Comparison of ENCODE assay signal across 8 cellular contexts in the genomic region with DNA sequence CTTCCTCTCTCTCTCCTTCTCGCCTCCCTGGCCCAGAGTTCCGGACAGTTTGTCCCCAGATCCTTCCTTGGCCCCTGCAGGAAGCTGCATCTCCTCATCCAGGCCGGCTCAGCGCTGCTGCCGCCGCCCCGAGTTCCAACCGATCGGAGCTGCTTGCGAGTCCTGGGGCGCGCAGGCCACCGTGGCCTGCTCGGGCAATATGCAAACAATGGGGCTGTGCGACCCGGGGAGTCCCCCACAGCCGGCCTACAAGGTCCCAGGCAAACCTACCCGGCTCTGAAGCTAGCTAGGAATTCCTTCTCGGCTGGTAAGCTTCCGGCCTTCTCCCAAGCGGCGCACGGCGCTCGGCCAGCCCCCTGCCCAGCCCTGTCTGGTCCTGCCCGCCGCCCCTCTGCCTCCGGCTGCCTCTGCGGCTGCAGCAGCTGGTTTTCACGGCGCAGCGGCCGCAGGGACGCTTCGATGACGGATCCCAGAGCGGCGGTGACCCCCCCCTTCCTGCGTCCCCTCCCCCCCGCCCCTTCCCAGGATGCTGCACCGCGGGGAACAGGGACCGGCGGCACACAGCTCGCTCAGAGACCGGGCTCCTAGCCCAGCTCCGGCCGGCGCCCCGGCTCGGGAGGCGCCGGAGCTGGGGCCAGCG. TPM values are rescaled to one million over a fixed set of nuclear protein-coding genes. Genes with fewer than 3 reads are reported as not detected.
A peak's percentile ranks its signal among the peaks of the same experiment; 100 is the strongest.
DNase-seq lines count a peak whose midpoint lies in the region; ATAC-seq, FAIRE-seq and TF ChIP-seq lines count a peak whose summit lies in the region.

No MANE protein-coding gene starts in this region.

- FAIRE-seq in astrocyte (lab: Jason Lieb, UNC), result no peak

- peak overlapping the region; percentile 73 for H3K4me3 ChIP-seq in AG10803 (ENCODE audit: low read length)
- peak overlapping the region; percentile 73 for H3K4me3 ChIP-seq in astrocyte (ENCODE audit: insufficient read depth, low read depth, low read length)
- peak overlapping the region; percentile 41 for H3K4me3 ChIP-seq in iPS-11a (ENCODE audit: low read depth, low read length)
- H3K4me3 ChIP-seq in skeletal muscle tissue (ENCODE audit: low read length in 3 of 3), result peak overlapping the region; percentile 59 to 88 (median 81)

- ATAC-seq in GM19395 (IDR thresholded peaks at IDR 0.05; ENCODE audit: unreplicated experiment), result peak; percentile 28

- peaks cover 27% of the 10 kb centered on the region for H3K4me1 Mint-ChIP-seq in astrocyte (ENCODE audit: low read depth, unreplicated experiment)

- TF ChIP-seq CTCF in AG10803 (conservative IDR thresholded peaks at IDR 0.05; ENCODE audit: low read length) (no peak), astrocyte (IDR thresholded peaks at IDR 0.05; ENCODE audit: insufficient read depth, low read depth, low read length) (no peak)

- peak overlapping the region; percentile 90 for H3K4me3 Mint-ChIP-seq in astrocyte (ENCODE audit: unreplicated experiment)

- peaks cover 18% of the 10 kb centered on the region for H3K79me2 ChIP-seq in astrocyte (ENCODE audit: insufficient read depth, low read length)

- peak overlapping the region; percentile 60 for H2AFZ ChIP-seq in astrocyte (ENCODE audit: low read depth, low read length)

- H3K36me3 ChIP-seq in astrocyte (ENCODE audit: insufficient read depth, low read length), result peaks cover 5% of the 10 kb centered on the region
- peaks cover 12 to 14% (median 13%) of the 10 kb centered on the region in 3 donors for H3K36me3 ChIP-seq in skeletal muscle tissue (ENCODE audit: control insufficient read depth in 3 of 3, insufficient read depth in 3 of 3, low read length in 3 of 3)

- H3K9me3 Mint-ChIP-seq in astrocyte (ENCODE audit: unreplicated experiment), result no peaks in the 10 kb centered on the region

- no peaks in the 10 kb centered on the region for H3K27me3 ChIP-seq in astrocyte (ENCODE audit: insufficient read depth, low read length)
- H3K27me3 ChIP-seq in skeletal muscle tissue (ENCODE audit: control insufficient read depth in 3 of 3, insufficient read depth in 3 of 3, low read length in 3 of 3), result peaks cover 0 to 5% (median 0%) of the 10 kb centered on the region in 3 donors

- peak overlapping the region; percentile 92 for H3K4me2 ChIP-seq in astrocyte (ENCODE audit: low read length)

- H3K27ac Mint-ChIP-seq in astrocyte (ENCODE audit: unreplicated experiment), result peak overlapping the region; percentile 87

- H3K27ac ChIP-seq in astrocyte (ENCODE audit: low read depth, low read length), result peak overlapping the region; percentile 86
- H3K27ac ChIP-seq in skeletal muscle tissue (ENCODE audit: low read depth, low read length), result peak overlapping the region; percentile 87

- H3K9me3 ChIP-seq in astrocyte (ENCODE audit: insufficient read depth, low read depth, low read length) (no peaks in the 10 kb centered on the region), skeletal muscle tissue (ENCODE audit: control insufficient read depth in 3 of 3, low read length in 3 of 3) (no peaks in the 10 kb centered on the region)

- peak overlapping the region; percentile 95 for H3K9ac ChIP-seq in astrocyte (ENCODE audit: low read length)
- H3K9ac ChIP-seq in skeletal muscle tissue (ENCODE audit: low read depth in 1 of 3, low read length in 3 of 3), result peak overlapping the region; percentile 80 to 88 (median 82)

- H3K27me3 Mint-ChIP-seq in astrocyte (ENCODE audit: low read depth, unreplicated experiment), result peaks cover under 1% of the 10 kb centered on the region

- H3K36me3 Mint-ChIP-seq in astrocyte (ENCODE audit: low read depth, unreplicated experiment), result peaks cover 3% of the 10 kb centered on the region

- H3K4me1 ChIP-seq in astrocyte (ENCODE audit: insufficient read depth, low read length) (peaks cover 25% of the 10 kb centered on the region), skeletal muscle tissue (ENCODE audit: control insufficient read depth in 3 of 3, insufficient read depth in 3 of 3, low read length in 3 of 3) (peaks cover 60 to 77% (median 66%) of the 10 kb centered on the region in 3 donors)

- DNase-seq in AG10803 (ENCODE audit: low read depth), result peak; percentile 23
- DNase-seq in NCI-H2171 treated with DMSO at 0.1 percent for 48 hours (lab: John Stamatoyannopoulos, UW), result peak; percentile 10
- DNase-seq in astrocyte (ENCODE audit: low read depth), result peak; percentile 20
- no peak for DNase-seq in medulla oblongata (ENCODE audit: extremely low spot score)
- DNase-seq in SHP77 treated with DMSO at 0.1 percent for 48 hours (lab: John Stamatoyannopoulos, UW), result no peak

- peaks cover 10% of the 10 kb centered on the region for H4K20me1 ChIP-seq in astrocyte (ENCODE audit: insufficient read depth, low read length)

RNA-seq across cellular contexts. Expression of a gene that starts 59.4 kb away (rescaled TPM):
- total RNA-seq in astrocyte (30.7 and 35.4 TPM in 2 replicates), skeletal muscle tissue (30.3 TPM)

Comparison
In these comparisons a context has a peak if more than half of its experiments do, and no peak if none do; other contexts are left out.
1. DNase-seq: peak in AG10803 (single experiment), NCI-H2171 treated with DMSO at 0.1 percent for 48 hours (single experiment) and astrocyte (single experiment); none in medulla oblongata (single experiment) and SHP77 treated with DMSO at 0.1 percent for 48 hours (single experiment).
2. Peak in every context shown above with its lines, with median percentiles within 50 percentile points of each other: H3K4me3 ChIP-seq.